ENCODE assay signal across 8 cellular contexts in genomic region chr10:71314028-71314693, GRCh38. TPM values are rescaled to one million over a fixed set of nuclear protein-coding genes. Genes with fewer than 3 reads are reported as not detected.
DNase-seq lines count a peak whose midpoint lies in the region; TF ChIP-seq lines count a peak whose summit lies in the region.

No MANE protein-coding gene starts in this region.

- no peaks in the 10 kb centered on the region for H3K27me3 ChIP-seq in OCI-LY3 (ENCODE audit: low read depth, low read length)
- no peaks in the 10 kb centered on the region for H3K27me3 ChIP-seq in vagina

- no peaks in the 10 kb centered on the region for H3K36me3 Mint-ChIP-seq in osteocyte (ENCODE audit: unreplicated experiment)

- DNase-seq in A172 (ENCODE audit: low spot score), result peak; percentile 57
- peak; percentile 27 for DNase-seq in activated T-helper 1 cell treated with Interleukin-2 at 50 U/mL for 16 hours (ENCODE audit: low read depth)
- peak; percentile 45 to 78 for DNase-seq in foreskin fibroblast
- DNase-seq in osteocyte (ENCODE audit: extremely low spot score, unreplicated experiment), result no peak
- DNase-seq in vagina (ENCODE audit: extremely low spot score in 2 of 2), result no peak
- no peak for DNase-seq in middle frontal gyrus (ENCODE audit: extremely low spot score, low spot score)

- no peak for TF ChIP-seq POLR2A in vagina (IDR thresholded peaks at IDR 0.05)

- peaks cover 5% of the 10 kb centered on the region for H3K4me1 Mint-ChIP-seq in osteocyte (ENCODE audit: unreplicated experiment)

- H3K27ac ChIP-seq in OCI-LY3 (ENCODE audit: low read length), result no peak overlapping the region
- H3K27ac ChIP-seq in vagina, result peak overlapping the region; percentile 81

- H3K9me3 Mint-ChIP-seq in osteocyte (ENCODE audit: unreplicated experiment), result no peaks in the 10 kb centered on the region

- no peaks in the 10 kb centered on the region for H3K79me2 ChIP-seq in OCI-LY3 (ENCODE audit: low read length)

- H4K20me1 ChIP-seq in OCI-LY3 (ENCODE audit: insufficient read depth, low read length), result no peaks in the 10 kb centered on the region

- H3K4me3 Mint-ChIP-seq in osteocyte (ENCODE audit: unreplicated experiment), result no peak overlapping the region

- H3K36me3 ChIP-seq in OCI-LY3 (replicated peaks; ENCODE audit: low read depth, low read length) (no peaks in the 10 kb centered on the region), vagina (no peaks in the 10 kb centered on the region)

- H3K9ac ChIP-seq in OCI-LY3 (ENCODE audit: low read length), result peak overlapping the region; percentile 50; the same call in 1 of the 2 replicates

- no peak overlapping the region for H3K27ac Mint-ChIP-seq in osteocyte (ENCODE audit: unreplicated experiment)

- H3K4me1 ChIP-seq in OCI-LY3 (ENCODE audit: low read length), result peaks cover 31% of the 10 kb centered on the region
- H3K4me1 ChIP-seq in vagina, result peaks cover 33% of the 10 kb centered on the region

- peaks cover 50% of the 10 kb centered on the region for H3K27me3 Mint-ChIP-seq in osteocyte (ENCODE audit: unreplicated experiment)

- H2AFZ ChIP-seq in OCI-LY3 (ENCODE audit: low read depth, low read length), result peak overlapping the region; percentile 94; the same call in 1 of the 2 replicates

- intact Hi-C loops in vagina (cut with DNase I), result loop anchor here (10.0 kb wide), 1 partner anchor 261 kb away; no protein-coding TSS in a partner anchor

- TF ChIP-seq CTCF in GM12874 (IDR thresholded peaks at IDR 0.05; ENCODE audit: insufficient read depth, low read depth, low read length) (peak; percentile 81), OCI-LY3 (IDR thresholded peaks at IDR 0.05; ENCODE audit: low read depth, low read length) (peak; percentile 49), foreskin fibroblast (IDR thresholded peaks at IDR 0.05; ENCODE audit: low read depth, low read length) (peak; percentile 63), osteocyte (IDR thresholded peaks at IDR 0.05) (peak; percentile 95), vagina (IDR thresholded peaks at IDR 0.05) (peak; percentile 69 to 83 (median 73))

- H3K4me3 ChIP-seq in OCI-LY3 (ENCODE audit: low read length) (peak overlapping the region; percentile 69), foreskin fibroblast (ENCODE audit: low read depth in 1 of 2, low read length in 2 of 2) (peak overlapping the region in 1 of 2 donors; percentile 36), vagina (peak overlapping the region in 1 of 2 donors; percentile 16)

- H3K4me2 ChIP-seq in OCI-LY3 (ENCODE audit: low read length), result peak overlapping the region; percentile 73

- no peaks in the 10 kb centered on the region for H3K9me3 ChIP-seq in OCI-LY3 (ENCODE audit: insufficient read depth, low read length)
- H3K9me3 ChIP-seq in vagina, result no peaks in the 10 kb centered on the region

RNA-seq across cellular contexts. Expression of gene SLC29A3, which starts 4.9 kb away (rescaled TPM):
- 0.72 and 1.9 TPM in 2 replicates for total RNA-seq in A172 (2014; rRNA removed; shearing (Covaris generic))
- total RNA-seq in osteocyte, result 4.1 and 4.4 TPM in 2 replicates
- total RNA-seq in vagina, result 7.6 TPM

Comparison
In these comparisons a context has a peak if more than half of its experiments do, and no peak if none do; other contexts are left out.
1. DNase-seq: peak in A172 (single experiment), activated T-helper 1 cell treated with Interleukin-2 at 50 U/mL for 16 hours (single experiment) and foreskin fibroblast (2 of 2); none in osteocyte (single experiment), vagina (0 of 2) and middle frontal gyrus (single experiment).
2. Peak in every context shown above with its lines, with median percentiles within 50 percentile points of each other: CTCF ChIP-seq.